ENCODE assay signal across 8 cellular contexts in genomic region chr17:74203439-74204240, GRCh38. TPM values are rescaled to one million over a fixed set of nuclear protein-coding genes. Genes with fewer than 3 reads are reported as not detected.
A peak's percentile ranks its signal among the peaks of the same experiment; 100 is the strongest.
DNase-seq lines count a peak whose midpoint lies in the region; ATAC-seq, FAIRE-seq and TF ChIP-seq lines count a peak whose summit lies in the region.

RPL38 (plus strand) TSS chr17:74203678; CDS start chr17:74203956, 278 bp downstream.

- H3K4me3 ChIP-seq in keratinocyte (ENCODE audit: control insufficient read depth in 2 of 3, extremely low read depth in 1 of 3, insufficient read depth in 2 of 3, low read depth in 1 of 3, low read length in 3 of 3), result peak within 1 kb of the TSS; percentile 95 to 98 (median 96)

- dilution Hi-C loops in keratinocyte (cut with MboI; ENCODE audit: extremely low pct_ligation_motif_present, low sequenced_read_pairs), result no loop called here

- H3K36me3 ChIP-seq in keratinocyte (ENCODE audit: control insufficient read depth in 2 of 2, extremely low read depth in 1 of 2, insufficient read depth in 2 of 2, low read length in 2 of 2), result peaks cover 15 to 39% of the 10 kb centered on the region in 2 experiments

- peak within 1 kb of the TSS; percentile 56 for H2AFZ ChIP-seq in keratinocyte (ENCODE audit: control insufficient read depth, low read length)

- no peaks in the 10 kb centered on the region for H3K9me3 ChIP-seq in keratinocyte (ENCODE audit: control insufficient read depth, low read depth, low read length)

- peak; percentile 94 to 99 (median 98) for TF ChIP-seq CTCF in keratinocyte (optimal IDR thresholded peaks at IDR 0.05 in 1 of 3, IDR thresholded peaks at IDR 0.05 in 1 of 3, conservative IDR thresholded peaks at IDR 0.05 in 1 of 3; ENCODE audit: extremely low read depth in 1 of 3, insufficient read depth in 2 of 3, low read length in 3 of 3)

- FAIRE-seq in keratinocyte (lab: Jason Lieb, UNC), result peak; percentile 97

- ATAC-seq in GM18873 (IDR thresholded peaks at IDR 0.05; ENCODE audit: low FRiP score, unreplicated experiment), result peak; percentile 48
- ATAC-seq in HG03196 (IDR thresholded peaks at IDR 0.05; ENCODE audit: unreplicated experiment), result peak; percentile 79

- peaks cover 51% of the 10 kb centered on the region for H3K4me1 ChIP-seq in keratinocyte (ENCODE audit: control insufficient read depth, extremely low read depth, insufficient read depth, low read length)

- DNase-seq in AG08395 (ENCODE audit: low spot score), result peak; percentile 97
- peak; percentile 91 for DNase-seq in NCI-H446 treated with DMSO at 0.1 percent for 48 hours (lab: John Stamatoyannopoulos, UW)
- DNase-seq in activated CD4-positive, CD25-positive, alpha-beta regulatory T cell treated with anti-CD3 and anti-CD28 coated beads, Interleukin-2, amount 50 U/mL, for 72 hours, result peak; percentile 97
- DNase-seq in cerebellar nuclear complex (lab: John Stamatoyannopoulos, UW), result peak; percentile 30 to 84
- DNase-seq in keratinocyte (ENCODE audit: low read depth, low spot score), result peak; percentile 93
- peak; percentile 88 to 92 for DNase-seq in stimulated activated CD4-positive, alpha-beta T cell treated with anti-CD3 and anti-CD28 coated beads, Interleukin-15, amount 100 ng/mL, for 1 hour (ENCODE audit: low read depth in 1 of 2, low spot score in 1 of 2)

- peaks cover 48% of the 10 kb centered on the region for H3K79me2 ChIP-seq in keratinocyte (ENCODE audit: control insufficient read depth, insufficient read depth, low read length)

- peaks cover 6% of the 10 kb centered on the region for H3K9me1 ChIP-seq in keratinocyte (ENCODE audit: control insufficient read depth, extremely low read depth, insufficient read depth, low read length)

- peak within 1 kb of the TSS; percentile 94 for H3K4me2 ChIP-seq in keratinocyte (ENCODE audit: control insufficient read depth, extremely low read depth, insufficient read depth, low read depth, low read length)

- peak within 1 kb of the TSS; percentile 92 for H3K27ac ChIP-seq in keratinocyte (ENCODE audit: control insufficient read depth, insufficient read depth, low read length)

- peaks cover 30% of the 10 kb centered on the region for H4K20me1 ChIP-seq in keratinocyte (ENCODE audit: control insufficient read depth, extremely low read depth, insufficient read depth, low read length)

- peaks cover 23% of the 10 kb centered on the region for H3K27me3 ChIP-seq in keratinocyte (ENCODE audit: control insufficient read depth, extremely low read depth, insufficient read depth, low read length)

- H3K9ac ChIP-seq in keratinocyte (ENCODE audit: control insufficient read depth, extremely low read depth, insufficient read depth, low read length), result peak within 1 kb of the TSS; percentile 99

RNA-seq across cellular contexts. Expression of gene RPL38, which starts in this region (rescaled TPM):
- 1,325 to 1,779 TPM (median 1,757 TPM) in 3 replicates for polyA plus RNA-seq in keratinocyte
- polyA plus RNA-seq in keratinocyte (2011; ENCODE audit: low read depth), result 1,281 TPM
- polyA plus RNA-seq in keratinocyte (2011; cell fraction: cytosol; rRNA removed), result 2,311 and 2,376 TPM in 2 replicates
- 433 and 579 TPM in 2 replicates for polyA plus RNA-seq in keratinocyte (2011; cell fraction: nucleus; rRNA removed)
- polyA plus RNA-seq in keratinocyte (2012; ENCODE audit: low replicate concordance), result 4,284 and 4,511 TPM in 2 replicates
- 114 to 1,718 TPM (median 1,157 TPM) in 3 replicates for polyA minus RNA-seq in keratinocyte
- 1,055 TPM for polyA minus RNA-seq in keratinocyte (2011; cell fraction: cytosol; rRNA and poly(A)+ RNA removed)
- 168 and 186 TPM in 2 replicates for polyA minus RNA-seq in keratinocyte (2011; cell fraction: nucleus; rRNA and poly(A)+ RNA removed)

Comparison
In these comparisons a context has a peak if more than half of its experiments do, and no peak if none do; other contexts are left out.
1. Peak in every context shown above with its lines: DNase-seq, ATAC-seq, H3K4me3 ChIP-seq and H3K27ac ChIP-seq.